Comparison of ENCODE assay signal across 1 cellular context in the genomic region with DNA sequence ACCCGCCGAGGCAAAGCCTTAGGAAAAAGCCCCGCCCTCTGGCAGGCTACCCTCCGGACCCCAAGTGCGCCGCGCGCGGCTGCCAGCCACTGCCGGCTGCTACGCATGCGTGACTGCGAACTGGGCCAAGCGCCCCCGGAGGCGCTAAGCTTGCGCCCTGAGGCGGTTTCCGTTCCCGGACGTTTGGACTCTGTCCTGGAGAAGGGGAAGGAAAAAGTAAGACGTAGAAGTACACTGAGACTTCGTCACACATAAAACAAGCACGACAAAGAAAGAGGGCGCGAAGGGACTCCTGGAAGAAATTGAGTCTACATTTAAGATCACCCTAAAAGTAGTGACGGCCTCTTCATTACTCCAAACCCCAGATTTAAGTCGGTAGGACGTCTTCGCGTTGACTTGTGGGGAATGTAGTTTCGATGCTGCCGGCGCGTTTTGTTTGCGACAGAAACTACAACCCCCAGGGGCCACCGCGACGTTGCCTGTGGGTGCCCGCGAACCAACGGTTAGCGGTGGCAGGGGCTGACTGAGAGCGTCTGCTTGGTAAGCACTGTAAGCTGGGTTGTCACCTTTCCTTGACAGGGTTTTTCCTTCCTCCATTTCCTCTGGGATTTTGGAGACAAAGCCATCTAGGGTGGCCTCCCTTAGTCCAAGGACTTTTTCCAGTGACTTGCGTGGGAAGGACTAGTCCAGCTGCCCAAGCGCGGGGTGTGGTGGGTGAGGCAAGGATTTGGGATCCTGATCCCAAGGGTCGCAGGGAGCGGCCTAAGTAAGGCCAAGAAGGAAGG.
TF ChIP-seq lines count a peak whose summit lies in the region.

A gene (plus strand): TSS at position 472 of the 785 bp plus-strand sequence. CDS start 49,715 bp downstream, outside the sequence.

TF ChIP-seq in HepG2, 621 proteins besides CTCF, POLR2A, EP300 and RAD21 (continued from another document and continues in another):
- TF ChIP-seq, protein P1, sequence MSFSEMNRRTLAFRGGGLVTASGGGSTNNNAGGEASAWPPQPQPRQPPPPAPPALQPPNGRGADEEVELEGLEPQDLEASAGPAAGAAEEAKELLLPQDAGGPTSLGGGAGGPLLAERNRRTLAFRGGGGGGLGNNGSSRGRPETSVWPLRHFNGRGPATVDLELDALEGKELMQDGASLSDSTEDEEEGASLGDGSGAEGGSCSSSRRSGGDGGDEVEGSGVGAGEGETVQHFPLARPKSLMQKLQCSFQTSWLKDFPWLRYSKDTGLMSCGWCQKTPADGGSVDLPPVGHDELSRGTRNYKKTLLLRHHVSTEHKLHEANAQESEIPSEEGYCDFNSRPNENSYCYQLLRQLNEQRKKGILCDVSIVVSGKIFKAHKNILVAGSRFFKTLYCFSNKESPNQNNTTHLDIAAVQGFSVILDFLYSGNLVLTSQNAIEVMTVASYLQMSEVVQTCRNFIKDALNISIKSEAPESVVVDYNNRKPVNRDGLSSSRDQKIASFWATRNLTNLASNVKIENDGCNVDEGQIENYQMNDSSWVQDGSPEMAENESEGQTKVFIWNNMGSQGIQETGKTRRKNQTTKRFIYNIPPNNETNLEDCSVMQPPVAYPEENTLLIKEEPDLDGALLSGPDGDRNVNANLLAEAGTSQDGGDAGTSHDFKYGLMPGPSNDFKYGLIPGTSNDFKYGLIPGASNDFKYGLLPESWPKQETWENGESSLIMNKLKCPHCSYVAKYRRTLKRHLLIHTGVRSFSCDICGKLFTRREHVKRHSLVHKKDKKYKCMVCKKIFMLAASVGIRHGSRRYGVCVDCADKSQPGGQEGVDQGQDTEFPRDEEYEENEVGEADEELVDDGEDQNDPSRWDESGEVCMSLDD (CRISPR knock-in tag; IDR thresholded peaks at IDR 0.05; ENCODE audit: borderline replicate concordance) = peak; percentile 54; the same call in 1 of the 2 replicates
- TF ChIP-seq ZNF253 (CRISPR knock-in tag; IDR thresholded peaks at IDR 0.05; ENCODE audit: borderline replicate concordance) (no peak), BORCS8-MEF2B (CRISPR knock-in tag; IDR thresholded peaks at IDR 0.05) (peak; percentile 30; the same call in 1 of the 2 replicates), CREB1 (IDR thresholded peaks at IDR 0.05) (peak; percentile 95), CREB1 (CRISPR knock-in tag; IDR thresholded peaks at IDR 0.05) (peak; percentile 99), SRY (CRISPR knock-in tag; IDR thresholded peaks at IDR 0.05) (no peak), TP53 (CRISPR knock-in tag; conservative IDR thresholded peaks at IDR 0.05) (no peak), ZNF816 (CRISPR knock-in tag; IDR thresholded peaks at IDR 0.05; ENCODE audit: borderline replicate concordance) (no peak), STAG1 (CRISPR knock-in tag; IDR thresholded peaks at IDR 0.05) (no peak), ZNF224 (CRISPR knock-in tag; IDR thresholded peaks at IDR 0.05) (no peak), JARID2 (CRISPR knock-in tag; IDR thresholded peaks at IDR 0.05; ENCODE audit: insufficient replicate concordance) (no peak), ETV5 (CRISPR knock-in tag; IDR thresholded peaks at IDR 0.05; ENCODE audit: borderline replicate concordance) (no peak; the same call in 1 of the 2 replicates), ATF7-NPFF (CRISPR knock-in tag; IDR thresholded peaks at IDR 0.05; ENCODE audit: low read depth) (no peak; the same call in none of the 2 replicates), ZNF724P (CRISPR knock-in tag; IDR thresholded peaks at IDR 0.05; ENCODE audit: borderline replicate concordance) (no peak), ZNF780A (CRISPR knock-in tag; IDR thresholded peaks at IDR 0.05) (no peak), ZBTB7B (CRISPR knock-in tag; IDR thresholded peaks at IDR 0.05) (0 out of 2 replicates have a peak, but pooled peaks have one; percentile 7), ZNF230 (CRISPR knock-in tag; IDR thresholded peaks at IDR 0.05) (peak; percentile 42; the same call in 1 of the 2 replicates), NFKB2 (CRISPR knock-in tag; IDR thresholded peaks at IDR 0.05; ENCODE audit: borderline replicate concordance) (no peak), HOXD1 (CRISPR knock-in tag; IDR thresholded peaks at IDR 0.05) (no peak; the same call in 1 of the 2 replicates), PCBP1 (IDR thresholded peaks at IDR 0.05; ENCODE audit: borderline replicate concordance, low read depth, low read length) (0 out of 2 replicates have a peak, but pooled peaks have one; percentile 9), NPAS2 (CRISPR knock-in tag; IDR thresholded peaks at IDR 0.05; ENCODE audit: borderline replicate concordance) (no peak), ZNF235 (CRISPR knock-in tag; IDR thresholded peaks at IDR 0.05; ENCODE audit: borderline replicate concordance) (no peak), FOXJ3 (CRISPR knock-in tag; IDR thresholded peaks at IDR 0.05; ENCODE audit: borderline replicate concordance) (no peak), GLI4 (CRISPR knock-in tag; IDR thresholded peaks at IDR 0.05; ENCODE audit: borderline replicate concordance) (no peak), IRF2 (CRISPR knock-in tag; IDR thresholded peaks at IDR 0.05) (peak; percentile 92), WIZ (CRISPR knock-in tag; IDR thresholded peaks at IDR 0.05) (no peak), TBX3 (IDR thresholded peaks at IDR 0.05; ENCODE audit: borderline replicate concordance) (no peak), REL (CRISPR knock-in tag; conservative IDR thresholded peaks at IDR 0.05) (peak; percentile 26; the same call in 1 of the 2 replicates), GZF1 (CRISPR knock-in tag; IDR thresholded peaks at IDR 0.05) (no peak; the same call in 1 of the 2 replicates), PHB2 (IDR thresholded peaks at IDR 0.05; ENCODE audit: partially characterized antibody) (no peak), ZNF567 (CRISPR knock-in tag; IDR thresholded peaks at IDR 0.05; ENCODE audit: borderline replicate concordance) (no peak)
- TF ChIP-seq, protein P2, sequence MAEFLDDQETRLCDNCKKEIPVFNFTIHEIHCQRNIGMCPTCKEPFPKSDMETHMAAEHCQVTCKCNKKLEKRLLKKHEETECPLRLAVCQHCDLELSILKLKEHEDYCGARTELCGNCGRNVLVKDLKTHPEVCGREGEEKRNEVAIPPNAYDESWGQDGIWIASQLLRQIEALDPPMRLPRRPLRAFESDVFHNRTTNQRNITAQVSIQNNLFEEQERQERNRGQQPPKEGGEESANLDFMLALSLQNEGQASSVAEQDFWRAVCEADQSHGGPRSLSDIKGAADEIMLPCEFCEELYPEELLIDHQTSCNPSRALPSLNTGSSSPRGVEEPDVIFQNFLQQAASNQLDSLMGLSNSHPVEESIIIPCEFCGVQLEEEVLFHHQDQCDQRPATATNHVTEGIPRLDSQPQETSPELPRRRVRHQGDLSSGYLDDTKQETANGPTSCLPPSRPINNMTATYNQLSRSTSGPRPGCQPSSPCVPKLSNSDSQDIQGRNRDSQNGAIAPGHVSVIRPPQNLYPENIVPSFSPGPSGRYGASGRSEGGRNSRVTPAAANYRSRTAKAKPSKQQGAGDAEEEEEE (CRISPR knock-in tag; IDR thresholded peaks at IDR 0.05; ENCODE audit: borderline replicate concordance) = no peak
- TF ChIP-seq, protein P3, sequence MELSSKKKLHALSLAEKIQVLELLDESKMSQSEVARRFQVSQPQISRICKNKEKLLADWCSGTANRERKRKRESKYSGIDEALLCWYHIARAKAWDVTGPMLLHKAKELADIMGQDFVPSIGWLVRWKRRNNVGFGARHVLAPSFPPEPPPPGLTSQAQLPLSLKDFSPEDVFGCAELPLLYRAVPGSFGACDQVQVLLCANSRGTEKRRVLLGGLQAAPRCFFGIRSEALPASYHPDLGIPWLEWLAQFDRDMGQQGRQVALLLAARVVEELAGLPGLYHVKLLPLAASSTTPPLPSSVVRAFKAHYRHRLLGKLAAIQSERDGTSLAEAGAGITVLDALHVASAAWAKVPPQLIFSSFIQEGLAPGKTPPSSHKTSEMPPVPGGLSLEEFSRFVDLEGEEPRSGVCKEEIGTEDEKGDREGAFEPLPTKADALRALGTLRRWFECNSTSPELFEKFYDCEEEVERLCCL (CRISPR knock-in tag; IDR thresholded peaks at IDR 0.05; ENCODE audit: borderline replicate concordance) = no peak
- TF ChIP-seq, protein P4, sequence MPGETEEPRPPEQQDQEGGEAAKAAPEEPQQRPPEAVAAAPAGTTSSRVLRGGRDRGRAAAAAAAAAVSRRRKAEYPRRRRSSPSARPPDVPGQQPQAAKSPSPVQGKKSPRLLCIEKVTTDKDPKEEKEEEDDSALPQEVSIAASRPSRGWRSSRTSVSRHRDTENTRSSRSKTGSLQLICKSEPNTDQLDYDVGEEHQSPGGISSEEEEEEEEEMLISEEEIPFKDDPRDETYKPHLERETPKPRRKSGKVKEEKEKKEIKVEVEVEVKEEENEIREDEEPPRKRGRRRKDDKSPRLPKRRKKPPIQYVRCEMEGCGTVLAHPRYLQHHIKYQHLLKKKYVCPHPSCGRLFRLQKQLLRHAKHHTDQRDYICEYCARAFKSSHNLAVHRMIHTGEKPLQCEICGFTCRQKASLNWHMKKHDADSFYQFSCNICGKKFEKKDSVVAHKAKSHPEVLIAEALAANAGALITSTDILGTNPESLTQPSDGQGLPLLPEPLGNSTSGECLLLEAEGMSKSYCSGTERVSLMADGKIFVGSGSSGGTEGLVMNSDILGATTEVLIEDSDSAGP (CRISPR knock-in tag; IDR thresholded peaks at IDR 0.05; ENCODE audit: borderline replicate concordance) = peak; percentile 24; the same call in 1 of the 2 replicates
- TF ChIP-seq, protein P5, sequence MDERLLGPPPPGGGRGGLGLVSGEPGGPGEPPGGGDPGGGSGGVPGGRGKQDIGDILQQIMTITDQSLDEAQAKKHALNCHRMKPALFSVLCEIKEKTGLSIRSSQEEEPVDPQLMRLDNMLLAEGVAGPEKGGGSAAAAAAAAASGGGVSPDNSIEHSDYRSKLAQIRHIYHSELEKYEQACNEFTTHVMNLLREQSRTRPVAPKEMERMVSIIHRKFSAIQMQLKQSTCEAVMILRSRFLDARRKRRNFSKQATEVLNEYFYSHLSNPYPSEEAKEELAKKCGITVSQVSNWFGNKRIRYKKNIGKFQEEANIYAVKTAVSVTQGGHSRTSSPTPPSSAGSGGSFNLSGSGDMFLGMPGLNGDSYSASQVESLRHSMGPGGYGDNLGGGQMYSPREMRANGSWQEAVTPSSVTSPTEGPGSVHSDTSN (CRISPR knock-in tag; IDR thresholded peaks at IDR 0.05) = no peak; the same call in 1 of the 2 replicates
- TF ChIP-seq, protein P6, sequence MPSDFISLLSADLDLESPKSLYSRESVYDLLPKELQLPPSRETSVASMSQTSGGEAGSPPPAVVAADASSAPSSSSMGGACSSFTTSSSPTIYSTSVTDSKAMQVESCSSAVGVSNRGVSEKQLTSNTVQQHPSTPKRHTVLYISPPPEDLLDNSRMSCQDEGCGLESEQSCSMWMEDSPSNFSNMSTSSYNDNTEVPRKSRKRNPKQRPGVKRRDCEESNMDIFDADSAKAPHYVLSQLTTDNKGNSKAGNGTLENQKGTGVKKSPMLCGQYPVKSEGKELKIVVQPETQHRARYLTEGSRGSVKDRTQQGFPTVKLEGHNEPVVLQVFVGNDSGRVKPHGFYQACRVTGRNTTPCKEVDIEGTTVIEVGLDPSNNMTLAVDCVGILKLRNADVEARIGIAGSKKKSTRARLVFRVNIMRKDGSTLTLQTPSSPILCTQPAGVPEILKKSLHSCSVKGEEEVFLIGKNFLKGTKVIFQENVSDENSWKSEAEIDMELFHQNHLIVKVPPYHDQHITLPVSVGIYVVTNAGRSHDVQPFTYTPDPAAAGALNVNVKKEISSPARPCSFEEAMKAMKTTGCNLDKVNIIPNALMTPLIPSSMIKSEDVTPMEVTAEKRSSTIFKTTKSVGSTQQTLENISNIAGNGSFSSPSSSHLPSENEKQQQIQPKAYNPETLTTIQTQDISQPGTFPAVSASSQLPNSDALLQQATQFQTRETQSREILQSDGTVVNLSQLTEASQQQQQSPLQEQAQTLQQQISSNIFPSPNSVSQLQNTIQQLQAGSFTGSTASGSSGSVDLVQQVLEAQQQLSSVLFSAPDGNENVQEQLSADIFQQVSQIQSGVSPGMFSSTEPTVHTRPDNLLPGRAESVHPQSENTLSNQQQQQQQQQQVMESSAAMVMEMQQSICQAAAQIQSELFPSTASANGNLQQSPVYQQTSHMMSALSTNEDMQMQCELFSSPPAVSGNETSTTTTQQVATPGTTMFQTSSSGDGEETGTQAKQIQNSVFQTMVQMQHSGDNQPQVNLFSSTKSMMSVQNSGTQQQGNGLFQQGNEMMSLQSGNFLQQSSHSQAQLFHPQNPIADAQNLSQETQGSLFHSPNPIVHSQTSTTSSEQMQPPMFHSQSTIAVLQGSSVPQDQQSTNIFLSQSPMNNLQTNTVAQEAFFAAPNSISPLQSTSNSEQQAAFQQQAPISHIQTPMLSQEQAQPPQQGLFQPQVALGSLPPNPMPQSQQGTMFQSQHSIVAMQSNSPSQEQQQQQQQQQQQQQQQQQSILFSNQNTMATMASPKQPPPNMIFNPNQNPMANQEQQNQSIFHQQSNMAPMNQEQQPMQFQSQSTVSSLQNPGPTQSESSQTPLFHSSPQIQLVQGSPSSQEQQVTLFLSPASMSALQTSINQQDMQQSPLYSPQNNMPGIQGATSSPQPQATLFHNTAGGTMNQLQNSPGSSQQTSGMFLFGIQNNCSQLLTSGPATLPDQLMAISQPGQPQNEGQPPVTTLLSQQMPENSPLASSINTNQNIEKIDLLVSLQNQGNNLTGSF (CRISPR knock-in tag; IDR thresholded peaks at IDR 0.05) = no peak
- TF ChIP-seq, protein P7, sequence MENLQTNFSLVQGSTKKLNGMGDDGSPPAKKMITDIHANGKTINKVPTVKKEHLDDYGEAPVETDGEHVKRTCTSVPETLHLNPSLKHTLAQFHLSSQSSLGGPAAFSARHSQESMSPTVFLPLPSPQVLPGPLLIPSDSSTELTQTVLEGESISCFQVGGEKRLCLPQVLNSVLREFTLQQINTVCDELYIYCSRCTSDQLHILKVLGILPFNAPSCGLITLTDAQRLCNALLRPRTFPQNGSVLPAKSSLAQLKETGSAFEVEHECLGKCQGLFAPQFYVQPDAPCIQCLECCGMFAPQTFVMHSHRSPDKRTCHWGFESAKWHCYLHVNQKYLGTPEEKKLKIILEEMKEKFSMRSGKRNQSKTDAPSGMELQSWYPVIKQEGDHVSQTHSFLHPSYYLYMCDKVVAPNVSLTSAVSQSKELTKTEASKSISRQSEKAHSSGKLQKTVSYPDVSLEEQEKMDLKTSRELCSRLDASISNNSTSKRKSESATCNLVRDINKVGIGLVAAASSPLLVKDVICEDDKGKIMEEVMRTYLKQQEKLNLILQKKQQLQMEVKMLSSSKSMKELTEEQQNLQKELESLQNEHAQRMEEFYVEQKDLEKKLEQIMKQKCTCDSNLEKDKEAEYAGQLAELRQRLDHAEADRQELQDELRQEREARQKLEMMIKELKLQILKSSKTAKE (CRISPR knock-in tag; IDR thresholded peaks at IDR 0.05; ENCODE audit: borderline replicate concordance) = no peak
- TF ChIP-seq, protein P8, sequence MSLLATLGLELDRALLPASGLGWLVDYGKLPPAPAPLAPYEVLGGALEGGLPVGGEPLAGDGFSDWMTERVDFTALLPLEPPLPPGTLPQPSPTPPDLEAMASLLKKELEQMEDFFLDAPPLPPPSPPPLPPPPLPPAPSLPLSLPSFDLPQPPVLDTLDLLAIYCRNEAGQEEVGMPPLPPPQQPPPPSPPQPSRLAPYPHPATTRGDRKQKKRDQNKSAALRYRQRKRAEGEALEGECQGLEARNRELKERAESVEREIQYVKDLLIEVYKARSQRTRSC (CRISPR knock-in tag; IDR thresholded peaks at IDR 0.05; ENCODE audit: low read depth) = no peak
- TF ChIP-seq, protein P9, sequence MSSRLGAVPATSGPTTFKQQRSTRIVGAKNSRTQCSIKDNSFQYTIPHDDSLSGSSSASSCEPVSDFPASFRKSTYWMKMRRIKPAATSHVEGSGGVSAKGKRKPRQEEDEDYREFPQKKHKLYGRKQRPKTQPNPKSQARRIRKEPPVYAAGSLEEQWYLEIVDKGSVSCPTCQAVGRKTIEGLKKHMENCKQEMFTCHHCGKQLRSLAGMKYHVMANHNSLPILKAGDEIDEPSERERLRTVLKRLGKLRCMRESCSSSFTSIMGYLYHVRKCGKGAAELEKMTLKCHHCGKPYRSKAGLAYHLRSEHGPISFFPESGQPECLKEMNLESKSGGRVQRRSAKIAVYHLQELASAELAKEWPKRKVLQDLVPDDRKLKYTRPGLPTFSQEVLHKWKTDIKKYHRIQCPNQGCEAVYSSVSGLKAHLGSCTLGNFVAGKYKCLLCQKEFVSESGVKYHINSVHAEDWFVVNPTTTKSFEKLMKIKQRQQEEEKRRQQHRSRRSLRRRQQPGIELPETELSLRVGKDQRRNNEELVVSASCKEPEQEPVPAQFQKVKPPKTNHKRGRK (CRISPR knock-in tag; IDR thresholded peaks at IDR 0.05) = no peak
